Comparison of ENCODE assay signal across 7 cellular contexts in genomic region chr13:80498433-80498832, GRCh38.
"Had no signal": no experiment of that assay in that cellular context is flagged by ENCODE, and none has a peak within 500 bp of the region (broad histone marks: within the 10 kb centered on the region; RNA-seq: fewer than 3 reads in every experiment).

No MANE protein-coding gene starts in this region.

- H3K4me2 ChIP-seq: KMS-11 had no signal

- FAIRE-seq: HTR-8/SVneo, K562 had no signal

- DNase-seq: IMR-90, KBM-7, KG1 had no signal

- H3K27ac ChIP-seq: HL-60, KMS-11 had no signal

- H3K4me3 ChIP-seq: K562 had no signal

- ATAC-seq: K562 had no signal

- H3K9ac ChIP-seq: KMS-11 had no signal
